ENCODE assay signal across 1 cellular context in the genomic region with DNA sequence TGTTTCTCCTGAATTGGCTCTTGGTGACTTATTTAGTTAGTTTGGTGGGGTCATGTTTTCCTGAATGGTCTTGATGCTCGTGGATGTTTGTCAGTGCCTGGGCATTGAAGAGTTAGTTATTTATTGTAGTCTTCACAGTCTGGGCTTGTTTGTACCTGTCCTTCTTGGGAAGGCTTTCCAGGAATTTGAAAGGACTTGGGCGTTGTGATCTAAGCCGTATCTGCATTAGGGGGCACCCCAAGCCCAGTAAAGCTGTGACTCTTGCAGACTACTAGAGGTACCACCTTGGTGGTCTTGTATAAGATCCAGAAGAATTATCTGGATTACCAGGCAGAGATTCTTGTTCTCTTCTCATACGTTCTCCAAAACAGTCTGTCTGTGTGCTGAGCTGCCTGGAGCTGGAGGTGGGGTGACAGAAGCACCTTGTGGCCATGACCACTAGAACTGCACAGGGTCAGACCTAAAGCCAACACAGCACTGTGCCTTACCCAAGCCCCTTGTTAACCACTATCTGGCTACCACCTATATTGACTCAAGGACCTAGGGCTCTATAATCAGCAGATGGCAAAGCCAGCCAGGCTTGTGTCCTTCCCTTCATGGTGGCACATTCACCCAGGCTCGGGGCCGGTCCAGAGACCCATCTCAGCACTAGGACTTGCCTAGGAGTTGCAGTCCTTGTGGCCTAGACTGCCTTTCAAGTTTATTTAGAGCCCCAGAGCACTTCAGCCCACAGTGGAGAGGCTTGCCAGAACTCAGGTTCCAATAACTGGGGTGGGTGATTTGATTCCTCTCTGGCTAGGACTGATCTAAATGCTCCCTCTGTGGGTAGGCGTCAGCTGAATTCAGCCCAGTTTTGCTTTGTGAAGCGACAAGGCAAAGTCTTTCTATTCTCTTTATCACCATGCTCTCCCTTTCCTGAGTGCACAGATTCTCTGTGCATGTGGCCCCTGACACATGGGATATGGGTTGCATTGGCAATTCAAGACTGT.
TF ChIP-seq lines count a peak whose summit lies in the region.

No MANE protein-coding gene starts in this region.

TF ChIP-seq in IMR-90, 13 proteins besides CTCF, POLR2A, EP300 and RAD21:
- TF ChIP-seq MAFK (IDR thresholded peaks at IDR 0.05; ENCODE audit: low read depth, low read length) (no peak), BHLHE40 (IDR thresholded peaks at IDR 0.05; ENCODE audit: low read depth, low read length) (no peak), CHD1 (IDR thresholded peaks at IDR 0.05; ENCODE audit: low read depth, low read length) (no peak), RCOR1 (IDR thresholded peaks at IDR 0.05; ENCODE audit: insufficient replicate concordance, low read length) (no peak), MAZ (IDR thresholded peaks at IDR 0.05; ENCODE audit: borderline replicate concordance, low read depth, low read length) (no peak), FOS (IDR thresholded peaks at IDR 0.05; ENCODE audit: low read depth, low read length) (no peak), CEBPB (IDR thresholded peaks at IDR 0.05; ENCODE audit: low read depth, low read length) (no peak), RFX5 (IDR thresholded peaks at IDR 0.05; ENCODE audit: low read depth, low read length) (no peak), SMC3 (IDR thresholded peaks at IDR 0.05; ENCODE audit: low read depth, low read length) (no peak), NFE2L2 (IDR thresholded peaks at IDR 0.05; ENCODE audit: low read depth, low read length) (no peak), MXI1 (IDR thresholded peaks at IDR 0.05; ENCODE audit: borderline replicate concordance, low read depth, low read length) (no peak)
- TF ChIP-seq, protein P1, sequence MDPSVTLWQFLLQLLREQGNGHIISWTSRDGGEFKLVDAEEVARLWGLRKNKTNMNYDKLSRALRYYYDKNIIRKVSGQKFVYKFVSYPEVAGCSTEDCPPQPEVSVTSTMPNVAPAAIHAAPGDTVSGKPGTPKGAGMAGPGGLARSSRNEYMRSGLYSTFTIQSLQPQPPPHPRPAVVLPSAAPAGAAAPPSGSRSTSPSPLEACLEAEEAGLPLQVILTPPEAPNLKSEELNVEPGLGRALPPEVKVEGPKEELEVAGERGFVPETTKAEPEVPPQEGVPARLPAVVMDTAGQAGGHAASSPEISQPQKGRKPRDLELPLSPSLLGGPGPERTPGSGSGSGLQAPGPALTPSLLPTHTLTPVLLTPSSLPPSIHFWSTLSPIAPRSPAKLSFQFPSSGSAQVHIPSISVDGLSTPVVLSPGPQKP (IDR thresholded peaks at IDR 0.05; ENCODE audit: borderline replicate concordance, low read depth, low read length) = no peak
- TF ChIP-seq, protein P2, sequence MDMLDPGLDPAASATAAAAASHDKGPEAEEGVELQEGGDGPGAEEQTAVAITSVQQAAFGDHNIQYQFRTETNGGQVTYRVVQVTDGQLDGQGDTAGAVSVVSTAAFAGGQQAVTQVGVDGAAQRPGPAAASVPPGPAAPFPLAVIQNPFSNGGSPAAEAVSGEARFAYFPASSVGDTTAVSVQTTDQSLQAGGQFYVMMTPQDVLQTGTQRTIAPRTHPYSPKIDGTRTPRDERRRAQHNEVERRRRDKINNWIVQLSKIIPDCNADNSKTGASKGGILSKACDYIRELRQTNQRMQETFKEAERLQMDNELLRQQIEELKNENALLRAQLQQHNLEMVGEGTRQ (IDR thresholded peaks at IDR 0.05; ENCODE audit: low read depth, low read length) = no peak
